ENCODE assay signal across 36 cellular contexts in genomic region chr13:95527955-95528354, GRCh38. TPM values are rescaled to one million over a fixed set of nuclear protein-coding genes. Genes with fewer than 3 reads are reported as not detected.
"Had no signal": no experiment of that assay in that cellular context is flagged by ENCODE, and none has a peak within 500 bp of the region (broad histone marks: within the 10 kb centered on the region; RNA-seq: fewer than 3 reads in every experiment).

No MANE protein-coding gene starts in this region.

- DNase-seq: Karpas-422, Kasumi-1, MG63, MM.1S, MV-4-11, NCI-H1048, NCI-H1092, NCI-H1092 treated with DMSO at 0.1 percent for 48 hours, NCI-H1105 treated with DMSO at 0.1 percent for 48 hours, NCI-H1417, NCI-H1417 treated with DMSO at 0.1 percent for 48 hours, NCI-H1436, NCI-H1436 treated with DMSO at 0.1 percent for 48 hours, NCI-H146, NCI-H1694, NCI-H1694 treated with DMSO at 0.1 percent for 48 hours, NCI-H187, NCI-H187 treated with DMSO at 0.1 percent for 48 hours, NCI-H1930, NCI-H2029, NCI-H2029 treated with DMSO at 0.1 percent for 48 hours, NCI-H2081, NCI-H2081 treated with DMSO at 0.1 percent for 48 hours, NCI-H2107, NCI-H2171, NCI-H2171 treated with DMSO at 0.1 percent for 48 hours, NCI-H2227 treated with DMSO at 0.1 percent for 48 hours, NCI-H226, NCI-H345, NCI-H446, NCI-H446 treated with DMSO at 0.1 percent for 48 hours, NCI-H510A, NCI-H510A treated with DMSO at 0.1 percent for 48 hours had no signal

RNA-seq across cellular contexts. Expression of gene CLDN10, which starts 24.6 kb away (rescaled TPM):
- total RNA-seq: LHCN-M2, MCF 10A, NCI-H460 had no signal
